In the genomic region with DNA sequence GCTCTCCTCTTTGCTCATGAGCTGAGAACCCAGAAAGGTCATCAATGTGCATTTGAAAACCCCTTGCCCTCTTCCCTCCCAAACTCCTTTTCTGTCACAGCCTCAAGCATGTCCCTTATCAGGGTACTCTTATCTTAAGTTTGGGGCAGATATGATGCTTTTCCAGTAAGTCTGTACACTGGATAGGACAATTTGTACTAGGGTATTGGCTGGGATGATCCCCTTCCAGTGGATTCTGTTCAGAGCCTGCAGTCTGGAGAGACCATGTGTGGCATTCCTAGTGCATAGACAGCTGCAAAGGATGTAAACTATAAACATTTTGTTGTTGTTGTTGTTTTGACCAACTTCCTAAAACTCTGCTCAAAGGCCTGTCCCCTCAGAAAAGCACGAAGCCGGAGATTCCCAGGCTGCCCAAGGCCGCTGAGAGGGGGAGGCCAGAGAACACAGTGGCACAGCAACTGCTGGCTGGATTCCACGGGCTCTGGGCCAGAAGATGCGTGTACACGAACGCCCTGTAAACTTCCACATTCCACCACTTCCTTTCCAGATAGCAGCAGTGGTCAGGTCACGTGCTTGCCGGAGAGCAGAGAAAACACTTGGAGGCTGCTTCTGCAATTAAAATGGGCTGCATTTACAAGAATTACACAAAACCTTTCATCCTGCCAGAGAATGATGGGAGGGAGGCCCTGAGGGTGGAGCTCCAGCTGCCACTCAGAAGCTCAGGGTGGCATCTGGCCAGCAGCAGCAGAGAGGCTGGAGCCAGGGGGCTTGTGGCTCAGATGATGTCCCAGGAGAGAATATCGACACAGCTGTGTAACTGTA, we compare ENCODE assay signal across 8 cellular contexts. TPM values are rescaled to one million over a fixed set of nuclear protein-coding genes. Genes with fewer than 3 reads are reported as not detected.
A peak's percentile ranks its signal among the peaks of the same experiment; 100 is the strongest.
DNase-seq lines count a peak whose midpoint lies in the region; ATAC-seq and TF ChIP-seq lines count a peak whose summit lies in the region.

No MANE protein-coding gene starts in this region.

- ATAC-seq in SK-N-SH treated with all-trans-retinoic acid at 6 μM for 48 hours (peak; percentile 93), Right ventricle myocardium superior (ENCODE audit: poor library complexity) (peak; percentile 93), upper lobe of right lung (peak; percentile 90)

- 0 to 2% (median 0%) methylated on average over 10 of the region's 10 CpGs for WGBS in adipose tissue, 3 donors

- no peaks in the 10 kb centered on the region for H3K9me3 Mint-ChIP-seq in IgD-negative memory B cell

- H3K4me3 Mint-ChIP-seq in IgD-negative memory B cell: peak overlapping the region in 2 of 4 donors; percentile 29 to 46

- TF ChIP-seq CTCF in AG09319 (IDR thresholded peaks at IDR 0.05; ENCODE audit: low read depth, low read length): no peak
- peak; percentile 19 for TF ChIP-seq CTCF in upper lobe of right lung (IDR thresholded peaks at IDR 0.05)

- peaks cover 52% of the 10 kb centered on the region for H3K4me1 ChIP-seq in upper lobe of right lung

- H3K27ac ChIP-seq in adipose tissue (ENCODE audit: low read depth, low read length) (peak overlapping the region; percentile 28), upper lobe of right lung (peak overlapping the region; percentile 73)

- H3K36me3 ChIP-seq in upper lobe of right lung: peaks cover 23% of the 10 kb centered on the region

- H3K9me3 ChIP-seq in upper lobe of right lung: no peaks in the 10 kb centered on the region

- peaks cover 44 to 60% (median 55%) of the 10 kb centered on the region in 3 donors for H3K4me1 Mint-ChIP-seq in IgD-negative memory B cell

- no peak overlapping the region for H3K4me3 ChIP-seq in upper lobe of right lung

- H3K27me3 Mint-ChIP-seq in IgD-negative memory B cell: no peaks in the 10 kb centered on the region

- no peaks in the 10 kb centered on the region for H3K27me3 ChIP-seq in upper lobe of right lung

- peaks cover 5% of the 10 kb centered on the region for H3K36me3 Mint-ChIP-seq in IgD-negative memory B cell

- peak overlapping the region; percentile 64 to 89 (median 72) for H3K27ac Mint-ChIP-seq in IgD-negative memory B cell

- DNase-seq in AG09319 (ENCODE audit: extremely low read depth, low read depth): peak; percentile 91
- peak; percentile 98 for DNase-seq in Right ventricle myocardium superior
- DNase-seq in posterior cingulate gyrus: peak; percentile 65 to 97 (median 86)
- peak; percentile 97 for DNase-seq in upper lobe of right lung
- DNase-seq in GM19240 (ENCODE audit: insufficient read length, low spot score): no peak

- intact Hi-C loops in Right ventricle myocardium superior (cut with DNase I) (no loop called here), posterior cingulate gyrus (cut with DNase I) (loop anchor here (5.0 kb wide), 1 partner anchor 77 kb away; no protein-coding TSS in a partner anchor), upper lobe of right lung (cut with DNase I) (loop anchor here (10.0 kb wide), 1 partner anchor 54 kb away; no protein-coding TSS in a partner anchor)

TF ChIP-seq in SK-N-SH treated with all-trans-retinoic acid at 6 μM for 48 hours, 23 proteins besides CTCF, POLR2A, EP300 and RAD21:
- TF ChIP-seq ZC3H10 (CRISPR knock-in tag; IDR thresholded peaks at IDR 0.05): no peak
- 0 out of 2 replicates have a peak, but pooled peaks have one; percentile 12 for TF ChIP-seq TCF4 (CRISPR knock-in tag; IDR thresholded peaks at IDR 0.05; ENCODE audit: borderline replicate concordance)
TF ChIP-seq in SK-N-SH treated with all-trans-retinoic acid at 6 μM for 48 hours: peak in this region for 1.

RNA-seq across cellular contexts. Expression of a gene that starts 42.1 kb away (rescaled TPM):
- not detected for polyA plus RNA-seq in IgD-negative memory B cell
- polyA plus RNA-seq in adipose tissue: under 1 TPM in 1 of 3 donors, not detected in 2; 0.45 TPM
- total RNA-seq in Right ventricle myocardium superior: not detected
- total RNA-seq in upper lobe of right lung: 1.4 TPM
